In genomic region chr21:36134820-36135390, GRCh38 we compare ENCODE assay signal across 8 cellular contexts. TPM values are rescaled to one million over a fixed set of nuclear protein-coding genes. Genes with fewer than 3 reads are reported as not detected.
DNase-seq lines count a peak whose midpoint lies in the region; ATAC-seq, FAIRE-seq and TF ChIP-seq lines count a peak whose summit lies in the region.

Gene CBR3, plus strand, starts transcription at chr21:36135079. Its CDS starts 114 bp downstream, at chr21:36135193.

- H3K23me2 ChIP-seq in H1 (ENCODE audit: low read depth, low read length), result peaks cover 18% of the 10 kb centered on the region

- no peaks in the 10 kb centered on the region for H3K79me1 ChIP-seq in H1 (ENCODE audit: low read depth, low read length)

- H3K4me2 ChIP-seq in H1 (ENCODE audit: insufficient read depth in 1 of 2, low read depth in 2 of 2, low read length in 2 of 2), result peak within 1 kb of the TSS; percentile 76 to 95

- H3K36me3 Mint-ChIP-seq in CD8-positive, alpha-beta T cell, result peaks cover 11% of the 10 kb centered on the region

- FAIRE-seq in H1 (lab: Jason Lieb, UNC), result no peak

- H3K18ac ChIP-seq in H1 (ENCODE audit: extremely low read depth, low read length), result peak within 1 kb of the TSS; percentile 48; the same call in 1 of the 2 replicates

- H3K4me1 ChIP-seq in CD8-positive, alpha-beta T cell (ENCODE audit: insufficient read depth, low read length), result peaks cover 22% of the 10 kb centered on the region
- H3K4me1 ChIP-seq in H1 (replicated peaks in 1 of 4; ENCODE audit: control insufficient read depth in 3 of 4, insufficient read depth in 4 of 4, low read length in 3 of 4), result peaks cover 3 to 15% (median 7%) of the 10 kb centered on the region in 4 experiments

- peak within 1 kb of the TSS; percentile 65; the same call in 1 of the 2 replicates for H2BK15ac ChIP-seq in H1 (ENCODE audit: low read length)

- H2AK5ac ChIP-seq in H1 (ENCODE audit: low read depth, low read length), result no peak within 1 kb of the TSS

- H2BK5ac ChIP-seq in H1 (ENCODE audit: low read depth, low read length), result no peak within 1 kb of the TSS

- intact Hi-C loops in CD8-positive, alpha-beta T cell (cut with DNase I, micrococcal nuclease), result loop anchor here in 1 of 2 experiments (1.0 to 2.0 kb wide), 2 partner anchors 21 to 74 kb away; partner anchors contain the start of genes DOP1B and SETD4

- TF ChIP-seq CTCF in CD8-positive, alpha-beta T cell (IDR thresholded peaks at IDR 0.05), result no peak
- no peak for TF ChIP-seq CTCF in H1 (IDR thresholded peaks at IDR 0.05; ENCODE audit: control extremely low read depth in 1 of 3, insufficient read depth in 1 of 3, low read depth in 1 of 3, low read length in 3 of 3)

- WGBS in H1 (ENCODE audit: extremely low coverage in 1 of 2, insufficient coverage in 1 of 2, insufficient read length in 1 of 2, insufficient replicate concordance in 2 of 2, low coverage in 1 of 2, low lambda C conversion rate in 2 of 2, missing lambda C conversion rate in 1 of 2), 2 experiments, result 3% methylated on average over 48 of the region's 53 CpGs; no CpG with 5 or more reads in 1 of the 2 experiments

- peak in 5 of 7 experiments; percentile 20 to 62 (median 50) for DNase-seq in CD8-positive, alpha-beta T cell
- DNase-seq in KBM-7, result peak; percentile 45
- peak; percentile 73 to 80 for DNase-seq in activated CD4-positive, alpha-beta T cell treated with anti-CD3 and anti-CD28 coated beads, Interleukin-2, amount 50 U/mL, for 48 hours
- DNase-seq in H1 (ENCODE audit: low read depth in 1 of 2, low spot score in 2 of 2), result no peak
- DNase-seq in mesenteric fat pad (ENCODE audit: low spot score), result peak; percentile 91
- peak; percentile 35 to 60 (median 50) for DNase-seq in stimulated activated naive CD4-positive, alpha-beta T cell (lab: John Stamatoyannopoulos, UW)

- H4K91ac ChIP-seq in H1 (replicated peaks; ENCODE audit: insufficient read length, low read length), result no peak within 1 kb of the TSS

- H3K14ac ChIP-seq in H1 (ENCODE audit: insufficient read length), result no peak within 1 kb of the TSS

- H3K36me3 ChIP-seq in CD8-positive, alpha-beta T cell (ENCODE audit: insufficient read depth, low read length), result no peaks in the 10 kb centered on the region
- H3K36me3 ChIP-seq in H1 (ENCODE audit: control insufficient read depth in 2 of 4, insufficient read depth in 4 of 4, low read length in 3 of 4), result no peaks in the 10 kb centered on the region

- H2BK12ac ChIP-seq in H1 (ENCODE audit: low read depth, low read length), result peak within 1 kb of the TSS; percentile 27; the same call in 1 of the 2 replicates

- no peak within 1 kb of the TSS for H3K23ac ChIP-seq in H1 (ENCODE audit: insufficient read length)

- POLR2A ChIA-PET in CD8-positive, alpha-beta T cell (lab: Charles Lee), result interaction anchor here (1.2 to 1.9 kb wide), 3 partner anchors 19 to 65 kb away, joined by 3 to 11 read pairs (median 4); partner anchors contain the start of gene CBR1
- POLR2A ChIA-PET in H1 (lab: Charles Lee; ENCODE audit: partially characterized antibody), result interaction anchor here (1.6 kb wide), 1 partner anchor 12 kb away, joined by 5 read pairs; no protein-coding TSS in a partner anchor

- no peaks in the 10 kb centered on the region for H3K9me3 ChIP-seq in CD8-positive, alpha-beta T cell (ENCODE audit: low read length)
- H3K9me3 ChIP-seq in H1 (ENCODE audit: insufficient read depth in 2 of 2, low read depth in 1 of 2, low read length in 1 of 2), result no peaks in the 10 kb centered on the region

- peak; percentile 49 for ATAC-seq in CD8-positive, alpha-beta T cell
- no peak for ATAC-seq in GM21367 (IDR thresholded peaks at IDR 0.05; ENCODE audit: unreplicated experiment)
- ATAC-seq in GM19035 (IDR thresholded peaks at IDR 0.05; ENCODE audit: unreplicated experiment), result no peak

- no peak for TF ChIP-seq RAD21 in H1 (IDR thresholded peaks at IDR 0.05 in 1 of 2, conservative IDR thresholded peaks at IDR 0.05 in 1 of 2; ENCODE audit: low read depth in 2 of 2, low read length in 2 of 2)

- H4K20me1 ChIP-seq in H1 (replicated peaks in 1 of 2; ENCODE audit: control insufficient read depth in 1 of 2, insufficient read depth in 2 of 2, low read length in 2 of 2), result peaks cover 0 to 2% of the 10 kb centered on the region in 2 experiments

- H3K4me1 Mint-ChIP-seq in CD8-positive, alpha-beta T cell (ENCODE audit: low read depth), result peaks cover 22% of the 10 kb centered on the region

- no peak within 1 kb of the TSS for H3K56ac ChIP-seq in H1 (replicated peaks; ENCODE audit: insufficient read length, low read depth, low read length)

- no peaks in the 10 kb centered on the region for H3K9me3 Mint-ChIP-seq in CD8-positive, alpha-beta T cell

- H3K4ac ChIP-seq in H1 (replicated peaks; ENCODE audit: insufficient read length, low read depth, low read length), result no peak within 1 kb of the TSS

- H3K4me3 Mint-ChIP-seq in CD8-positive, alpha-beta T cell, result peak within 1 kb of the TSS; percentile 93

- no peak within 1 kb of the TSS for H2BK120ac ChIP-seq in H1 (replicated peaks; ENCODE audit: low read depth, low read length)

- in situ Hi-C loops in KBM-7 (cut with MboI; ENCODE audit: low pct_unique_long_range_greater_than_20kb, low sequenced_read_pairs), result no loop called here

- H3K9ac ChIP-seq in H1 (replicated peaks in 1 of 4; ENCODE audit: extremely low read depth in 1 of 4, low read depth in 3 of 4, low read length in 3 of 4), result peak within 1 kb of the TSS in 1 of 4 experiments; percentile 55; a peak in 2 of 7 replicates

- H3K79me2 ChIP-seq in H1 (ENCODE audit: control insufficient read depth in 1 of 2, insufficient read depth in 2 of 2, low read length in 2 of 2), result no peaks in the 10 kb centered on the region

- H4K5ac ChIP-seq in H1 (ENCODE audit: insufficient read length, low read depth, low read length), result no peak within 1 kb of the TSS

- CTCF ChIA-PET in CD8-positive, alpha-beta T cell (lab: Charles Lee), result interaction anchor here (1.1 to 9.0 kb wide), 6 partner anchors 10 to 75 kb away, joined by 4 to 98 read pairs (median 6); no protein-coding TSS in a partner anchor
- CTCF ChIA-PET in H1 (lab: Charles Lee; ENCODE audit: partially characterized antibody), result interaction anchor here (0.6 to 4.4 kb wide), 4 partner anchors 10 to 199 kb away, joined by 3 to 22 read pairs (median 4); no protein-coding TSS in a partner anchor

- TF ChIP-seq POLR2A in H1 (IDR thresholded peaks at IDR 0.05; ENCODE audit: control extremely low read depth in 1 of 2, low read depth in 2 of 2, low read length in 2 of 2), result no peak

- no peak within 1 kb of the TSS; the same call in 1 of the 2 replicates for H2BK20ac ChIP-seq in H1 (ENCODE audit: low read length)

- no peak within 1 kb of the TSS for H2AFZ ChIP-seq in H1 (ENCODE audit: low read length)

- no peak for TF ChIP-seq EP300 in H1 (IDR thresholded peaks at IDR 0.05; ENCODE audit: borderline replicate concordance in 1 of 2, low read depth in 2 of 2, low read length in 2 of 2)

- H3K27ac ChIP-seq in CD8-positive, alpha-beta T cell (ENCODE audit: low read depth, low read length), result peak within 1 kb of the TSS; percentile 38
- H3K27ac ChIP-seq in H1 (ENCODE audit: low read depth, low read length), result no peak within 1 kb of the TSS

- no peaks in the 10 kb centered on the region for H3K27me3 Mint-ChIP-seq in CD8-positive, alpha-beta T cell (ENCODE audit: low read depth)

- peak within 1 kb of the TSS; percentile 87 for H3K27ac Mint-ChIP-seq in CD8-positive, alpha-beta T cell

- no peak within 1 kb of the TSS; the same call in 1 of the 2 replicates for H4K8ac ChIP-seq in H1 (ENCODE audit: extremely low read depth, insufficient read depth, low read length)

- H3K4me3 ChIP-seq in CD8-positive, alpha-beta T cell (ENCODE audit: low read depth, low read length), result peak within 1 kb of the TSS; percentile 77
- H3K4me3 ChIP-seq in H1 (ENCODE audit: extremely low read depth in 1 of 4, insufficient read depth in 2 of 4, low read depth in 3 of 4, low read length in 4 of 4), result peak within 1 kb of the TSS; percentile 37 to 68 (median 56)

- no peaks in the 10 kb centered on the region for H3K27me3 ChIP-seq in CD8-positive, alpha-beta T cell (ENCODE audit: insufficient read depth, low read length)
- peaks cover 11 to 43% (median 28%) of the 10 kb centered on the region in 4 experiments for H3K27me3 ChIP-seq in H1 (replicated peaks in 1 of 4; ENCODE audit: control insufficient read depth in 3 of 4, extremely low read depth in 1 of 4, insufficient read depth in 3 of 4, low read length in 3 of 4)

TF ChIP-seq in H1, 55 proteins besides CTCF, POLR2A, EP300 and RAD21 (continues in another document):
- no peak for TF ChIP-seq SP2 (IDR thresholded peaks at IDR 0.05; ENCODE audit: low read length)
- TF ChIP-seq RNF2 (IDR thresholded peaks at IDR 0.05; ENCODE audit: borderline replicate concordance, low read depth, low read length, missing control alignments, poor library complexity, severe bottlenecking), result no peak
- TF ChIP-seq SIRT6 (IDR thresholded peaks at IDR 0.05; ENCODE audit: low read length), result no peak
- TF ChIP-seq POU5F1 (IDR thresholded peaks at IDR 0.05; ENCODE audit: low read depth, low read length), result no peak
- TF ChIP-seq USF2 (IDR thresholded peaks at IDR 0.05; ENCODE audit: low read length), result no peak
- TF ChIP-seq ATF3 (IDR thresholded peaks at IDR 0.05; ENCODE audit: insufficient read depth, low read depth, low read length), result no peak
- TF ChIP-seq POLR2AphosphoS5 (IDR thresholded peaks at IDR 0.05; ENCODE audit: low read depth, low read length), result no peak
- no peak for TF ChIP-seq NANOG (IDR thresholded peaks at IDR 0.05; ENCODE audit: insufficient read depth, low read depth, low read length, poor library complexity, severe bottlenecking)

RNA-seq across cellular contexts. Expression of gene CBR3, which starts in this region (rescaled TPM):
- 1 to 10 TPM; 1.8 to 2.9 TPM for total RNA-seq in CD8-positive, alpha-beta T cell
- total RNA-seq in H1 (2021; fragmentation: NEBNext Ultra II Directional; extraction: Animal tissue kit (Norgen Biotek cat#: 25700)), result 4.3 TPM in 2 replicates
- polyA plus RNA-seq in H1 (2011; rRNA removed), result 1.2 and 1.5 TPM in 2 replicates
- polyA plus RNA-seq in H1 (2011; cell fraction: cytosol; rRNA removed), result 1.5 TPM
- 1.0 TPM for polyA plus RNA-seq in H1 (2011; cell fraction: nucleus; rRNA removed)
- 1.7 to 2.4 TPM (median 1.9 TPM) in 4 replicates for polyA plus RNA-seq in H1 (2012, experiment 1 of 2)
- 1.7 TPM for polyA plus RNA-seq in H1 (2012, experiment 2 of 2)
- polyA plus RNA-seq in H1 (2013, experiment 1 of 2), result 8.8 TPM
- 8.4 TPM for polyA plus RNA-seq in H1 (2013, experiment 2 of 2)
- 0.15 TPM in 1 of 2 replicates, not detected in the other for polyA minus RNA-seq in H1 (2011; rRNA and poly(A)+ RNA removed)
- polyA minus RNA-seq in H1 (2011; cell fraction: cytosol; rRNA and poly(A)+ RNA removed), result not detected
- 0.70 TPM for polyA minus RNA-seq in H1 (2011; cell fraction: nucleus; rRNA and poly(A)+ RNA removed)
- 14.9 TPM for total RNA-seq in mesenteric fat pad

Comparison
In these comparisons a context has a peak if more than half of its experiments do, and no peak if none do; other contexts are left out.
1. DNase-seq: peak in CD8-positive, alpha-beta T cell (5 of 7), KBM-7 (single experiment), activated CD4-positive, alpha-beta T cell treated with anti-CD3 and anti-CD28 coated beads, Interleukin-2, amount 50 U/mL, for 48 hours (2 of 2), mesenteric fat pad (single experiment) and stimulated activated naive CD4-positive, alpha-beta T cell (6 of 6); none in H1 (0 of 2).